Comparison of ENCODE assay signal across 23 cellular contexts in the genomic region with DNA sequence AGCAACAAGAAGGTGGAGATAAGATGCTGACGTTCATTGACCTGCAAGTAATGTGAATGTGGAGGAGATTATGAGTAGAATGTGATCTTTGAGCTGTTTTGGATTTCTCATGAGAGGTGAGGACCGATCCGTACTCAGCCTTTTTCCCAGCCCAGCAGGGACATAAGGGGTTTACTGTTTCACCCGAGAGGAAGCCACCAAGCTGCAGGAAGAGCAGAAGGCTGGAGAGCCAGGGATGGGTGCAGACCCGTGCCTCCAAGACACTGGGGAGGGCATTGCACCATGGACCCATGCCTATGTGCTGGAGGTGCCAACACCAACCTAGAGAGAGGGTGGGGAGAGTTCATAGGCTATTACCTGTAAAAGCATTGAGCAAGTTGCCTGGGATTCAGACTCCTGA.
DNase-seq lines count a peak whose midpoint lies in the region; ATAC-seq and TF ChIP-seq lines count a peak whose summit lies in the region.
"Had no signal": no experiment of that assay in that cellular context is flagged by ENCODE, and none has a peak within 500 bp of the region (broad histone marks: within the 10 kb centered on the region; RNA-seq: fewer than 3 reads in every experiment).

No MANE protein-coding gene starts in this region.

- H4K5ac ChIP-seq in H9 (ENCODE audit: insufficient read length, low read depth, low read length) = no peak overlapping the region
- H4K5ac ChIP-seq in mesendoderm (ENCODE audit: low read length) = no peak overlapping the region

- H3K4me2 ChIP-seq in H9 (ENCODE audit: insufficient read depth, insufficient read length, low read length) = no peak overlapping the region
- H3K4me2 ChIP-seq in mesendoderm (ENCODE audit: low read length) = no peak overlapping the region

- H2BK5ac ChIP-seq in H9 (ENCODE audit: insufficient read length, low read length) (no peak overlapping the region), mesendoderm (ENCODE audit: low read length) (no peak overlapping the region)

- no peaks in the 10 kb centered on the region for H3K27me3 ChIP-seq in H9 (ENCODE audit: insufficient read depth, low read length)
- H3K27me3 ChIP-seq in mesendoderm (ENCODE audit: insufficient read depth, low read length, poor library complexity) = no peaks in the 10 kb centered on the region
- no peaks in the 10 kb centered on the region for H3K27me3 ChIP-seq in upper lobe of left lung
- H3K27me3 ChIP-seq: SJCRH30 had no signal

- H3T11ph ChIP-seq in H9 (ENCODE audit: low read length) = no peak overlapping the region

- no peak overlapping the region for H2BK20ac ChIP-seq in H9 (ENCODE audit: low read depth, low read length, poor library complexity, severe bottlenecking)

- no peaks in the 10 kb centered on the region for H3K79me2 ChIP-seq in H9 (ENCODE audit: insufficient read depth, low read length)
- no peaks in the 10 kb centered on the region for H3K79me2 ChIP-seq in mesendoderm (ENCODE audit: control insufficient read depth, insufficient read depth, low read length)

- DNase-seq in H9 (peak; percentile 8), amniotic epithelial cell (ENCODE audit: low read depth) (peak; percentile 41), mucosa of gallbladder (ENCODE audit: low spot score) (peak; percentile 4), type B pancreatic cell (ENCODE audit: extremely low spot score, unreplicated experiment) (peak; percentile 32), mesendoderm (no peak), upper lobe of left lung (no peak), NCI-H2029 treated with DMSO at 0.1 percent for 48 hours (lab: John Stamatoyannopoulos, UW) (no peak)
- DNase-seq: Calu3; DND-41; Kasumi-1; MV-4-11; NCI-H1105; NCI-H1436 treated with DMSO at 0.1 percent for 48 hours; NCI-H187 treated with DMSO at 0.1 percent for 48 hours; NCI-H2107; NCI-H446; NCI-H524 treated with DMSO at 0.1 percent for 48 hours; NCI-H774; NK-92 treated with Interleukin-12 subunit alpha and Interleukin-12 subunit beta, amount 100 ng/mL, for 24 hours; PC-3; SJCRH30 had no signal

- H3K4me3 Mint-ChIP-seq in H9 (no peak overlapping the region), type B pancreatic cell (no peak overlapping the region)

- H3K14ac ChIP-seq in H9 (ENCODE audit: insufficient read depth, low read length) = no peak overlapping the region

- H3K79me1 ChIP-seq in H9 (ENCODE audit: insufficient read depth, low read depth, low read length, poor library complexity, severe bottlenecking) (no peaks in the 10 kb centered on the region), mesendoderm (ENCODE audit: low read length) (no peaks in the 10 kb centered on the region)

- H3K9ac ChIP-seq in H9 (ENCODE audit: extremely low read depth, insufficient read length, low read length) (no peak overlapping the region), mesendoderm (ENCODE audit: low read length) (no peak overlapping the region)

- H2AFZ ChIP-seq in H9 (ENCODE audit: low read length) = no peak overlapping the region

- no peaks in the 10 kb centered on the region for H3K36me3 ChIP-seq in mesendoderm (ENCODE audit: control insufficient read depth, insufficient read depth, low read length)
- no peaks in the 10 kb centered on the region for H3K36me3 ChIP-seq in upper lobe of left lung
- H3K36me3 ChIP-seq: SJCRH30 had no signal

- H3K4me1 Mint-ChIP-seq in H9 = peaks cover 6 to 9% of the 10 kb centered on the region in 2 experiments
- peaks cover 4% of the 10 kb centered on the region for H3K4me1 Mint-ChIP-seq in type B pancreatic cell (ENCODE audit: unreplicated experiment)

- H3K36me3 Mint-ChIP-seq in H9 (ENCODE audit: insufficient read depth in 1 of 3, low read depth in 3 of 3) = peaks cover 0 to 14% (median 4%) of the 10 kb centered on the region in 3 experiments; a peak in 2 of 7 replicates
- no peaks in the 10 kb centered on the region for H3K36me3 Mint-ChIP-seq in type B pancreatic cell

- ATAC-seq in upper lobe of left lung (ENCODE audit: low FRiP score in 2 of 2) = no peak
- ATAC-seq: K562, PC-3, Right ventricle myocardium inferior had no signal

- no peak overlapping the region for H2BK12ac ChIP-seq in H9 (ENCODE audit: insufficient read length, low read depth, low read length)

- H2BK15ac ChIP-seq in H9 (ENCODE audit: low read depth, low read length) (no peak overlapping the region), mesendoderm (replicated peaks; ENCODE audit: low read depth) (no peak overlapping the region)

- no peak for TF ChIP-seq POLR2A in upper lobe of left lung (IDR thresholded peaks at IDR 0.05)

- no CpG with 5 or more reads among the region's 5 CpGs for WGBS in H9 (ENCODE audit: extremely low coverage, insufficient read length, low lambda C conversion rate)
- WGBS in mesendoderm (ENCODE audit: extremely low coverage, insufficient coverage, low lambda C conversion rate) = no CpG with 5 or more reads among the region's 5 CpGs
- 76 to 81% methylated on average over 3 to 5 of the region's 5 CpGs for WGBS in upper lobe of left lung, 2 donors

- H4K8ac ChIP-seq in H9 (replicated peaks; ENCODE audit: insufficient read length, low read depth, low read length) (no peak overlapping the region), mesendoderm (ENCODE audit: low read depth, low read length) (no peak overlapping the region)

- no peaks in the 10 kb centered on the region for H3K9me3 ChIP-seq in H9 (ENCODE audit: control insufficient read depth, low read depth, low read length)
- peaks cover 0 to 8% (median 0%) of the 10 kb centered on the region in 4 donors for H3K9me3 ChIP-seq in upper lobe of left lung
- H3K9me3 ChIP-seq: SJCRH30 had no signal

- H3K23ac ChIP-seq in H9 (ENCODE audit: insufficient read length, low read depth, low read length) (no peak overlapping the region), mesendoderm (ENCODE audit: low read length) (no peak overlapping the region)

- H3K4ac ChIP-seq in H9 (ENCODE audit: low read depth, low read length) = no peak overlapping the region
- no peak overlapping the region for H3K4ac ChIP-seq in mesendoderm (ENCODE audit: low read depth, low read length)

- H3K4me3 ChIP-seq in mesendoderm (ENCODE audit: low read length) = no peak overlapping the region
- no peak overlapping the region for H3K4me3 ChIP-seq in upper lobe of left lung
- H3K4me3 ChIP-seq: K562, SJCRH30 had no signal

- no peak for TF ChIP-seq EP300 in upper lobe of left lung (IDR thresholded peaks at IDR 0.05)

- no peaks in the 10 kb centered on the region for H4K20me1 ChIP-seq in H9 (ENCODE audit: control insufficient read depth, insufficient read depth, insufficient read length)

- H3K27ac ChIP-seq in H9 (ENCODE audit: insufficient read length, low read depth, low read length) = no peak overlapping the region
- no peak overlapping the region for H3K27ac ChIP-seq in mesendoderm (ENCODE audit: low read depth, low read length)
- H3K27ac ChIP-seq in upper lobe of left lung = no peak overlapping the region
- H3K27ac ChIP-seq: SJCRH30 had no signal

- no peaks in the 10 kb centered on the region for H3K23me2 ChIP-seq in H9 (ENCODE audit: insufficient read length, low read depth, low read length, poor library complexity, severe bottlenecking)

- no peak for TF ChIP-seq CTCF in H9 (conservative IDR thresholded peaks at IDR 0.05)
- TF ChIP-seq CTCF in type B pancreatic cell (conservative IDR thresholded peaks at IDR 0.05) = no peak
- no peak for TF ChIP-seq CTCF in upper lobe of left lung (IDR thresholded peaks at IDR 0.05)

- no peak overlapping the region for H2AK5ac ChIP-seq in H9 (ENCODE audit: insufficient read length, low read length)
- no peak overlapping the region for H2AK5ac ChIP-seq in mesendoderm (ENCODE audit: low read length)

- H3K27me3 Mint-ChIP-seq in H9 (ENCODE audit: low read depth) = peaks cover 7% of the 10 kb centered on the region
- H3K27me3 Mint-ChIP-seq in type B pancreatic cell = peaks cover 4% of the 10 kb centered on the region

- H4K91ac ChIP-seq in H9 (ENCODE audit: insufficient read length, low read depth, low read length) = no peak overlapping the region

- H3K27ac Mint-ChIP-seq in H9 (no peak overlapping the region), type B pancreatic cell (no peak overlapping the region)

- H3K18ac ChIP-seq in H9 (ENCODE audit: insufficient read length, low read depth, low read length) = no peak overlapping the region
- no peak overlapping the region for H3K18ac ChIP-seq in mesendoderm (ENCODE audit: low read length)

- no peak overlapping the region for H3K56ac ChIP-seq in H9 (ENCODE audit: insufficient read length, low read depth, low read length)
- no peak overlapping the region for H3K56ac ChIP-seq in mesendoderm (ENCODE audit: low read length)

- no peak overlapping the region for H2BK120ac ChIP-seq in H9 (ENCODE audit: low read depth, low read length, poor library complexity, severe bottlenecking)
- no peak overlapping the region for H2BK120ac ChIP-seq in mesendoderm (ENCODE audit: low read depth, low read length)

- H3K9me3 Mint-ChIP-seq in H9 = peaks cover 16 to 21% of the 10 kb centered on the region in 2 experiments
- peaks cover 5% of the 10 kb centered on the region for H3K9me3 Mint-ChIP-seq in type B pancreatic cell

- no peaks in the 10 kb centered on the region for H3K4me1 ChIP-seq in H9 (ENCODE audit: insufficient read depth, low read length)
- peaks cover 2% of the 10 kb centered on the region for H3K4me1 ChIP-seq in mesendoderm (ENCODE audit: control insufficient read depth, low read depth, low read length)
- peaks cover 0 to 9% (median under 1%) of the 10 kb centered on the region in 4 donors for H3K4me1 ChIP-seq in upper lobe of left lung

Comparison
In these comparisons a context has a peak if more than half of its experiments do, and no peak if none do; other contexts are left out.
1. DNase-seq: peak in H9 (single experiment), amniotic epithelial cell (single experiment), mucosa of gallbladder (single experiment) and type B pancreatic cell (single experiment); none in mesendoderm (single experiment), upper lobe of left lung (0 of 2) and NCI-H2029 treated with DMSO at 0.1 percent for 48 hours (single experiment).